Comparison of ENCODE assay signal across 1 cellular context in the genomic region with DNA sequence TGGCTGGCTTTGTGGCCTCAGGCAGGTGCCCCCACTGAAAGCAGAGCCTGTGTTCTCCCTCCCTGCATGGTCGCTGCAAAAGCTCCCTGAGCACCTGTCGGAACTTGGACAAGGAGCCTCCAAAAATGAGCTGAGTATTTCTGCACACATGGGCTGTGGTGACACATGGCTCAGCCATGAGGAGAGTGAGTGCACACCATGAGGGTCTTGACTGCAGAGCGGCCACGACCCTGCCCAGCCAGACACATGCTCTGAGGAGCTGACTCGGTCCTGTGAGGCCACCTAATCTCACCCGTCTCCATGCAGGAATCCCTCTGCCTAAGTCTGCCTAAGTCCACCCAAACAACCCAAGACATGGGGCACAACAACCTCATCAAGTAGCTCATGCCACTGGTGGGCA.
TF ChIP-seq lines count a peak whose summit lies in the region.

No MANE protein-coding gene starts in this region.

TF ChIP-seq in HepG2, 621 proteins besides CTCF, POLR2A, EP300 and RAD21:
- TF ChIP-seq ZNF577 (CRISPR knock-in tag; IDR thresholded peaks at IDR 0.05; ENCODE audit: borderline replicate concordance, low read depth) (no peak), MNT (IDR thresholded peaks at IDR 0.05) (peak; percentile 58)
